ENCODE assay signal across 1 cellular context in the genomic region with DNA sequence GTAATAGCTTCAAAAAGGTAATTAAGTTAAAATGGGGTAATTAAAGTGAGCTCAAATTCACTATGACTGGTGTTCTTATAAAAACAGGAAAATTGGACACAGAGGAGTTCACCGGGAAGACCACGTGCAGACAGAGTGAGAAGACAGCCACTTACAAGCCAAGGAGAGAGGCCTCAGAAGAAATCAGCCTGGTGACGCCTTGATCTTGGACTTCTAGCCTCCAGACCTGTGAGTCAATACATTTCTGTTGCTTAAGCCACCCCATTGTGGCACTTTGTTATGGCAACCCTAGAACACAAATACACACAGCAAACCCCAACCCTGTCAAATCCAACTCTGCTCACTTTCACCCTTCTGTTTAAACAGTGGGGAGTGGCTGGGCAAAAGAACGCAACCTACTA.
A peak's percentile ranks its signal among the peaks of the same experiment; 100 is the strongest.
TF ChIP-seq lines count a peak whose summit lies in the region.

No MANE protein-coding gene starts in this region.

TF ChIP-seq in A549, 52 proteins besides CTCF, POLR2A, EP300 and RAD21 (continued from another document):
- TF ChIP-seq, protein P1, sequence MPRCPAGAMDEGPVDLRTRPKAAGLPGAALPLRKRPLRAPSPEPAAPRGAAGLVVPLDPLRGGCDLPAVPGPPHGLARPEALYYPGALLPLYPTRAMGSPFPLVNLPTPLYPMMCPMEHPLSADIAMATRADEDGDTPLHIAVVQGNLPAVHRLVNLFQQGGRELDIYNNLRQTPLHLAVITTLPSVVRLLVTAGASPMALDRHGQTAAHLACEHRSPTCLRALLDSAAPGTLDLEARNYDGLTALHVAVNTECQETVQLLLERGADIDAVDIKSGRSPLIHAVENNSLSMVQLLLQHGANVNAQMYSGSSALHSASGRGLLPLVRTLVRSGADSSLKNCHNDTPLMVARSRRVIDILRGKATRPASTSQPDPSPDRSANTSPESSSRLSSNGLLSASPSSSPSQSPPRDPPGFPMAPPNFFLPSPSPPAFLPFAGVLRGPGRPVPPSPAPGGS (IDR thresholded peaks at IDR 0.05), result no peak
- TF ChIP-seq TP53 (CRISPR knock-in tag; IDR thresholded peaks at IDR 0.05) (no peak), POLR2AphosphoS2 (conservative IDR thresholded peaks at IDR 0.05; ENCODE audit: low read length) (no peak), ZFP36 (IDR thresholded peaks at IDR 0.05; ENCODE audit: borderline replicate concordance, partially characterized antibody) (no peak), HEYL (CRISPR knock-in tag; IDR thresholded peaks at IDR 0.05) (no peak), MYC (IDR thresholded peaks at IDR 0.05; ENCODE audit: borderline replicate concordance, low read length) (no peak), NPAS2 (CRISPR knock-in tag; IDR thresholded peaks at IDR 0.05; ENCODE audit: borderline replicate concordance) (no peak), KDM1A (IDR thresholded peaks at IDR 0.05; ENCODE audit: low read depth) (no peak), KDM5A (IDR thresholded peaks at IDR 0.05) (no peak), HOXA7 (CRISPR knock-in tag; IDR thresholded peaks at IDR 0.05) (no peak), HOXB13 (CRISPR knock-in tag; IDR thresholded peaks at IDR 0.05; ENCODE audit: low read depth) (peak; percentile 44; the same call in 1 of the 2 replicates), SREBF2 (IDR thresholded peaks at IDR 0.05) (no peak), FOXS1 (CRISPR knock-in tag; IDR thresholded peaks at IDR 0.05) (no peak), JUN (IDR thresholded peaks at IDR 0.05) (0 out of 5 replicates have a peak, but pooled peaks of 1 of the 2 experiments have one; percentile 42), EHMT2 (IDR thresholded peaks at IDR 0.05; ENCODE audit: low read depth) (no peak), RCOR1 (IDR thresholded peaks at IDR 0.05; ENCODE audit: low read depth, low read length) (no peak), ZNF302 (CRISPR knock-in tag; IDR thresholded peaks at IDR 0.05) (peak; percentile 52; the same call in 1 of the 2 replicates), HOXB5 (CRISPR knock-in tag; IDR thresholded peaks at IDR 0.05) (peak; percentile 76), JUNB (IDR thresholded peaks at IDR 0.05) (no peak), HDAC2 (IDR thresholded peaks at IDR 0.05) (no peak), EHF (CRISPR knock-in tag; IDR thresholded peaks at IDR 0.05) (no peak), FOSL2 (IDR thresholded peaks at IDR 0.05) (no peak), FOSL2 (CRISPR knock-in tag; IDR thresholded peaks at IDR 0.05) (peak; percentile 82)
- TF ChIP-seq, protein P2, sequence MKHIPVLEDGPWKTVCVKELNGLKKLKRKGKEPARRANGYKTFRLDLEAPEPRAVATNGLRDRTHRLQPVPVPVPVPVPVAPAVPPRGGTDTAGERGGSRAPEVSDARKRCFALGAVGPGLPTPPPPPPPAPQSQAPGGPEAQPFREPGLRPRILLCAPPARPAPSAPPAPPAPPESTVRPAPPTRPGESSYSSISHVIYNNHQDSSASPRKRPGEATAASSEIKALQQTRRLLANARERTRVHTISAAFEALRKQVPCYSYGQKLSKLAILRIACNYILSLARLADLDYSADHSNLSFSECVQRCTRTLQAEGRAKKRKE (CRISPR knock-in tag; IDR thresholded peaks at IDR 0.05; ENCODE audit: low read depth), result no peak
- TF ChIP-seq, protein P3, sequence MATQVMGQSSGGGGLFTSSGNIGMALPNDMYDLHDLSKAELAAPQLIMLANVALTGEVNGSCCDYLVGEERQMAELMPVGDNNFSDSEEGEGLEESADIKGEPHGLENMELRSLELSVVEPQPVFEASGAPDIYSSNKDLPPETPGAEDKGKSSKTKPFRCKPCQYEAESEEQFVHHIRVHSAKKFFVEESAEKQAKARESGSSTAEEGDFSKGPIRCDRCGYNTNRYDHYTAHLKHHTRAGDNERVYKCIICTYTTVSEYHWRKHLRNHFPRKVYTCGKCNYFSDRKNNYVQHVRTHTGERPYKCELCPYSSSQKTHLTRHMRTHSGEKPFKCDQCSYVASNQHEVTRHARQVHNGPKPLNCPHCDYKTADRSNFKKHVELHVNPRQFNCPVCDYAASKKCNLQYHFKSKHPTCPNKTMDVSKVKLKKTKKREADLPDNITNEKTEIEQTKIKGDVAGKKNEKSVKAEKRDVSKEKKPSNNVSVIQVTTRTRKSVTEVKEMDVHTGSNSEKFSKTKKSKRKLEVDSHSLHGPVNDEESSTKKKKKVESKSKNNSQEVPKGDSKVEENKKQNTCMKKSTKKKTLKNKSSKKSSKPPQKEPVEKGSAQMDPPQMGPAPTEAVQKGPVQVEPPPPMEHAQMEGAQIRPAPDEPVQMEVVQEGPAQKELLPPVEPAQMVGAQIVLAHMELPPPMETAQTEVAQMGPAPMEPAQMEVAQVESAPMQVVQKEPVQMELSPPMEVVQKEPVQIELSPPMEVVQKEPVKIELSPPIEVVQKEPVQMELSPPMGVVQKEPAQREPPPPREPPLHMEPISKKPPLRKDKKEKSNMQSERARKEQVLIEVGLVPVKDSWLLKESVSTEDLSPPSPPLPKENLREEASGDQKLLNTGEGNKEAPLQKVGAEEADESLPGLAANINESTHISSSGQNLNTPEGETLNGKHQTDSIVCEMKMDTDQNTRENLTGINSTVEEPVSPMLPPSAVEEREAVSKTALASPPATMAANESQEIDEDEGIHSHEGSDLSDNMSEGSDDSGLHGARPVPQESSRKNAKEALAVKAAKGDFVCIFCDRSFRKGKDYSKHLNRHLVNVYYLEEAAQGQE (IDR thresholded peaks at IDR 0.05), result no peak
- TF ChIP-seq, protein P4, sequence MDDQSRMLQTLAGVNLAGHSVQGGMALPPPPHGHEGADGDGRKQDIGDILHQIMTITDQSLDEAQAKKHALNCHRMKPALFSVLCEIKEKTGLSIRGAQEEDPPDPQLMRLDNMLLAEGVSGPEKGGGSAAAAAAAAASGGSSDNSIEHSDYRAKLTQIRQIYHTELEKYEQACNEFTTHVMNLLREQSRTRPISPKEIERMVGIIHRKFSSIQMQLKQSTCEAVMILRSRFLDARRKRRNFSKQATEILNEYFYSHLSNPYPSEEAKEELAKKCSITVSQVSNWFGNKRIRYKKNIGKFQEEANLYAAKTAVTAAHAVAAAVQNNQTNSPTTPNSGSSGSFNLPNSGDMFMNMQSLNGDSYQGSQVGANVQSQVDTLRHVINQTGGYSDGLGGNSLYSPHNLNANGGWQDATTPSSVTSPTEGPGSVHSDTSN (IDR thresholded peaks at IDR 0.05), result no peak
TF ChIP-seq in A549: peak in this region for 11.
